ENCODE assay signal across 17 cellular contexts in the genomic region with DNA sequence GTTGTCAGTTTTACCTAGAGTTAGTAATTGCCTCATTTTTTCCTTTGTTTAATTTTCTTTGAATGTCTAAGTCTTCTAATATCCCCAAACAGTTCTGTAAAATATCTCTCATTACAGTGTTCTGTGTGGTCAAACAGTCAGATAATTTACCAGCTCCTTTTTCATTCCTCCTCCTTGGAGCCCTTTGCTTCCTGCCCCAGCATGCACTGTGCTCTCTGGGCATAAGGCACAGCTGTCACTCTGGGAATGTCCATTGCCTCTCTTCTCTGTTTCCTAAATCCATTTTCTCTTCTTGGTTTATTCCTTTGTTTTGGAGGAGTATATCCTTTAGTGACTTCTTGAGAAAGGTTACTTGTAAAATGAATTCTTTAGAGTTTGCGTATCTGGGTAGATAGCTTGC.
DNase-seq lines count a peak whose midpoint lies in the region; ATAC-seq and TF ChIP-seq lines count a peak whose summit lies in the region.
"Had no signal": no experiment of that assay in that cellular context is flagged by ENCODE, and none has a peak within 500 bp of the region (broad histone marks: within the 10 kb centered on the region; RNA-seq: fewer than 3 reads in every experiment).

No MANE protein-coding gene starts in this region.

- H3K27ac ChIP-seq in HEK293 (ENCODE audit: extremely low read depth, low read depth, low read length) (no peak overlapping the region), neuronal stem cell (replicated peaks; ENCODE audit: low read length) (no peak overlapping the region), lower lobe of right lung (no peak overlapping the region)
- H3K27ac ChIP-seq: 22Rv1 had no signal

- H2BK12ac ChIP-seq in neuronal stem cell (ENCODE audit: low read length), result no peak overlapping the region

- H2BK120ac ChIP-seq in neuronal stem cell (ENCODE audit: low read depth, low read length), result no peak overlapping the region

- DNase-seq in NCI-H82 (lab: John Stamatoyannopoulos, UW) (peak; percentile 15), NCI-H82 treated with DMSO at 0.1 percent for 48 hours (lab: John Stamatoyannopoulos, UW; ENCODE audit: unreplicated experiment) (no peak), endothelial cell (ENCODE audit: low spot score) (no peak), neuronal stem cell (ENCODE audit: low spot score) (no peak), lower lobe of right lung (no peak)
- DNase-seq in activated CD4-positive, alpha-beta memory T cell treated with anti-CD3 and anti-CD28 coated beads for 36 hours, result no peak
- DNase-seq in stimulated activated CD4-positive, alpha-beta T cell treated with anti-CD3 and anti-CD28 coated beads, Interleukin-4, amount 100 ng/mL, for 1 hour, result no peak
- DNase-seq: CD8-positive, alpha-beta T cell; COR-L47; DMS153; DMS79 treated with DMSO at 0.1 percent for 48 hours; EL; GOT3; H9 had no signal

- CTCF ChIA-PET in HEK293 (lab: Yijun Ruan, JAX), result no interaction called here
- CTCF ChIA-PET in activated CD4-positive, alpha-beta memory T cell treated with anti-CD3 and anti-CD28 coated beads for 36 hours (lab: Charles Lee), result no interaction called here

- POLR2A ChIA-PET in HEK293 (lab: Yijun Ruan, JAX), result no interaction called here
- POLR2A ChIA-PET in activated CD4-positive, alpha-beta memory T cell treated with anti-CD3 and anti-CD28 coated beads for 36 hours (lab: Charles Lee), result no interaction called here

- H3K4me2 ChIP-seq in neuronal stem cell (ENCODE audit: insufficient read depth, low read length, poor library complexity, severe bottlenecking), result no peak overlapping the region

- no peaks in the 10 kb centered on the region for H3K9me3 Mint-ChIP-seq in endothelial cell (ENCODE audit: unreplicated experiment)
- H3K9me3 Mint-ChIP-seq in activated CD4-positive, alpha-beta memory T cell treated with anti-CD3 and anti-CD28 coated beads for 36 hours, result no peaks in the 10 kb centered on the region
- H3K9me3 Mint-ChIP-seq: CD8-positive, alpha-beta T cell had no signal

- TF ChIP-seq CTCF in HEK293 (tag by site-specific recombination; IDR thresholded peaks at IDR 0.05), result no peak
- TF ChIP-seq CTCF in endothelial cell (IDR thresholded peaks at IDR 0.05; ENCODE audit: unreplicated experiment), result no peak
- no peak for TF ChIP-seq CTCF in lower lobe of right lung (IDR thresholded peaks at IDR 0.05)

- peaks cover 0 to 5% (median 0%) of the 10 kb centered on the region in 3 experiments for H3K27me3 ChIP-seq in neuronal stem cell (ENCODE audit: control insufficient read depth in 3 of 3, insufficient read depth in 3 of 3, low read depth in 1 of 3, low read length in 3 of 3)
- no peaks in the 10 kb centered on the region for H3K27me3 ChIP-seq in lower lobe of right lung (ENCODE audit: low read depth)

- no peak overlapping the region for H3K4ac ChIP-seq in neuronal stem cell (ENCODE audit: low read length)

- H3K36me3 Mint-ChIP-seq in endothelial cell (ENCODE audit: low read depth, unreplicated experiment), result no peaks in the 10 kb centered on the region
- H3K36me3 Mint-ChIP-seq in activated CD4-positive, alpha-beta memory T cell treated with anti-CD3 and anti-CD28 coated beads for 36 hours, result no peaks in the 10 kb centered on the region
- H3K36me3 Mint-ChIP-seq: CD14-positive monocyte; CD8-positive, alpha-beta T cell had no signal

- no peak for ATAC-seq in lower lobe of right lung
- ATAC-seq: CD8-positive, alpha-beta T cell had no signal

- H3K4me1 Mint-ChIP-seq in endothelial cell (ENCODE audit: unreplicated experiment), result peaks cover 11% of the 10 kb centered on the region
- H3K4me1 Mint-ChIP-seq in activated CD4-positive, alpha-beta memory T cell treated with anti-CD3 and anti-CD28 coated beads for 36 hours (ENCODE audit: low read depth), result peaks cover 44% of the 10 kb centered on the region
- H3K4me1 Mint-ChIP-seq: CD14-positive monocyte had no signal

- no peak overlapping the region for H4K91ac ChIP-seq in neuronal stem cell (ENCODE audit: low read depth, low read length, poor library complexity)

- H3K23ac ChIP-seq in neuronal stem cell (ENCODE audit: low read depth, low read length, poor library complexity), result no peak overlapping the region

- H3K36me3 ChIP-seq in HEK293 (ENCODE audit: control insufficient read depth in 2 of 2, insufficient read depth in 1 of 2, low read length in 2 of 2), result no peaks in the 10 kb centered on the region
- no peaks in the 10 kb centered on the region for H3K36me3 ChIP-seq in neuronal stem cell (replicated peaks in 1 of 2; ENCODE audit: control insufficient read depth in 2 of 2, insufficient read depth in 2 of 2, low read length in 2 of 2)
- no peaks in the 10 kb centered on the region for H3K36me3 ChIP-seq in lower lobe of right lung

- H3K27ac Mint-ChIP-seq in endothelial cell (ENCODE audit: unreplicated experiment), result peak overlapping the region; percentile 44
- no peak overlapping the region for H3K27ac Mint-ChIP-seq in activated CD4-positive, alpha-beta memory T cell treated with anti-CD3 and anti-CD28 coated beads for 36 hours
- H3K27ac Mint-ChIP-seq: CD14-positive monocyte; CD8-positive, alpha-beta T cell; H9 had no signal

- H3K9ac ChIP-seq in neuronal stem cell (ENCODE audit: low read depth, low read length, poor library complexity), result no peak overlapping the region

- H3K79me1 ChIP-seq in neuronal stem cell (ENCODE audit: low read depth, low read length), result no peaks in the 10 kb centered on the region

- H2BK15ac ChIP-seq in neuronal stem cell (ENCODE audit: low read length), result no peak overlapping the region

- H3K4me3 Mint-ChIP-seq in endothelial cell (ENCODE audit: unreplicated experiment), result no peak overlapping the region
- no peak overlapping the region for H3K4me3 Mint-ChIP-seq in activated CD4-positive, alpha-beta memory T cell treated with anti-CD3 and anti-CD28 coated beads for 36 hours
- H3K4me3 Mint-ChIP-seq: CD14-positive monocyte; CD8-positive, alpha-beta T cell; H9 had no signal

- H3K18ac ChIP-seq in neuronal stem cell (ENCODE audit: low read length), result no peak overlapping the region

- H2BK5ac ChIP-seq in neuronal stem cell (ENCODE audit: low read length), result no peak overlapping the region

- H3K14ac ChIP-seq in neuronal stem cell (ENCODE audit: low read length), result no peak overlapping the region

- WGBS in neuronal stem cell (ENCODE audit: extremely low coverage in 2 of 2, insufficient read length in 2 of 2, insufficient replicate concordance in 1 of 2), 2 donors, result no CpG with 5 or more reads among the region's 1 CpG

- H3K4me3 ChIP-seq in HEK293 (ENCODE audit: low read depth, low read length) (no peak overlapping the region), neuronal stem cell (ENCODE audit: low read length in 2 of 2) (no peak overlapping the region), lower lobe of right lung (no peak overlapping the region)

- H2AK5ac ChIP-seq in neuronal stem cell (ENCODE audit: low read depth, low read length), result no peak overlapping the region

- H2AFZ ChIP-seq in neuronal stem cell (ENCODE audit: low read length), result peak overlapping the region; percentile 77

- H3K4me1 ChIP-seq in HEK293 (ENCODE audit: control insufficient read depth, insufficient read depth, low read length), result peaks cover 3% of the 10 kb centered on the region; the same call in 1 of the 2 replicates
- H3K4me1 ChIP-seq in neuronal stem cell (ENCODE audit: control insufficient read depth in 2 of 2, insufficient read depth in 1 of 2, low read depth in 1 of 2, low read length in 2 of 2), result peaks cover 0 to 4% of the 10 kb centered on the region in 2 donors
- H3K4me1 ChIP-seq in lower lobe of right lung, result no peaks in the 10 kb centered on the region

- intact Hi-C loops in activated CD4-positive, alpha-beta memory T cell treated with anti-CD3 and anti-CD28 coated beads for 36 hours (cut with micrococcal nuclease), result no loop called here
- intact Hi-C loops in lower lobe of right lung (cut with DNase I), result no loop called here

- no peak overlapping the region for H4K8ac ChIP-seq in neuronal stem cell (ENCODE audit: low read depth, low read length)

- no peaks in the 10 kb centered on the region for H3K27me3 Mint-ChIP-seq in endothelial cell (ENCODE audit: unreplicated experiment)
- H3K27me3 Mint-ChIP-seq in activated CD4-positive, alpha-beta memory T cell treated with anti-CD3 and anti-CD28 coated beads for 36 hours, result no peaks in the 10 kb centered on the region

- H3K9me3 ChIP-seq in HEK293 (ENCODE audit: control insufficient read depth, insufficient read depth, low read depth, low read length) (no peaks in the 10 kb centered on the region), neuronal stem cell (replicated peaks in 1 of 2; ENCODE audit: control insufficient read depth in 2 of 2, insufficient read depth in 1 of 2, low read depth in 1 of 2, low read length in 2 of 2) (no peaks in the 10 kb centered on the region), lower lobe of right lung (no peaks in the 10 kb centered on the region)

TF ChIP-seq in HEK293, 187 proteins besides CTCF, POLR2A, EP300 and RAD21 (continues in another document):
- TF ChIP-seq PRDM1 (tag by site-specific recombination; IDR thresholded peaks at IDR 0.05) (no peak), PATZ1 (tag by site-specific recombination; IDR thresholded peaks at IDR 0.05) (no peak), ZNF292 (tag by site-specific recombination; IDR thresholded peaks at IDR 0.05; ENCODE audit: borderline replicate concordance, low read depth) (no peak)
